ENCODE assay signal across 12 cellular contexts in the genomic region with DNA sequence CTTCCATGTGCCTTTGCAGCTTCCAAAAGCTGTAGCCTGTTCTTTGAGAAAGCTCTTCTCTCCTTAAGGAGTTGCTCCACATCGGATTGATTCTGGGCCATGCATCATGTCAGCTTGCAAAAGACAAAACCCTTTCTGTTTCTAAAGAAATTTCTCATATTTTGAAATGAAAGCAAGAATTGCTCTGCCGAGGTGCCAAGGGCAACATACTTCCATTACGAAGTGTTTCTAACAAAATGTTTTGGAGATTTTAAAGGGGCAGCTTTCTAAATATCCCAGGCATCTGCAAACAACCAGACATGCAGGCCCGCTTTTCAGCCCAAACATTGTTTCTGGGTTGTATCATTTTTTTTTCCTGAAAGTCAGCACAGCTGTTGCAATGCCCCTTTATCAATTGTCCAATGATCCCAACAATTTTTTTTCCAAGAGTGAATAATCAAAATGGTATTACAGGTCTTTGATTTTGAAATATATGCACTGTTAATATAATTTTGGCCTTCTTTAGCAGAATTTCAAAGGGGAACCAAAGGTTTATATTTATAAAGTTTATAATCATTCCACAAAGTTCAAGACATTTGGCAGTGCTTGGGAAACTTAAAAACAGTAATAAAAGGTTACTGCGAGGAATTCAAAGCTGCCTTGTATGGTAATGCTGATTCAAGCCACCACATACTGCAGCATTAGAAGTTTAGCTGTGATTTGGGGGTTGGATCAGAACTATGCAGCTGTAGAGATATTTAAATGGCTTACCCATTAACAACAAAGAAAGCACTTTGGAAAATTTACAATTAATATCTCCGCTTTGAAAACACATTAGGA.
DNase-seq lines count a peak whose midpoint lies in the region; ATAC-seq and TF ChIP-seq lines count a peak whose summit lies in the region.
"Had no signal": no experiment of that assay in that cellular context is flagged by ENCODE, and none has a peak within 500 bp of the region (broad histone marks: within the 10 kb centered on the region; RNA-seq: fewer than 3 reads in every experiment).

No MANE protein-coding gene starts in this region.

- peak overlapping the region; percentile 95 for H2BK120ac ChIP-seq in IMR-90 (ENCODE audit: low read depth, low read length)

- H3K4me1 Mint-ChIP-seq in activated CD4-positive, alpha-beta T cell treated with anti-CD3 and anti-CD28 coated beads, Interleukin-2, amount 10 ng/mL, durations not matched to agents 7 days and 5 days, result no peaks in the 10 kb centered on the region
- H3K4me1 Mint-ChIP-seq: activated naive CD8-positive, alpha-beta T cell treated with anti-CD3 and anti-CD28 coated beads, Interleukin-2, amount 50 U/mL, for 24 hours had no signal

- peak overlapping the region; percentile 93 for H3K23ac ChIP-seq in IMR-90 (ENCODE audit: low read depth, low read length)

- H2BK15ac ChIP-seq in IMR-90 (ENCODE audit: low read depth, low read length), result peak overlapping the region; percentile 93

- CTCF ChIA-PET in IMR-90 (lab: Yijun Ruan, JAX), result interaction anchor here (0.6 to 1.4 kb wide), 7 partner anchors 11 to 410 kb away, joined by 3 to 5 read pairs (median 4); no protein-coding TSS in a partner anchor
- CTCF ChIA-PET in activated CD4-positive, alpha-beta T cell treated with anti-CD3 and anti-CD28 coated beads, Interleukin-2, amount 10 ng/mL, durations not matched to agents 7 days and 5 days (lab: Charles Lee), result interaction anchor here (1.0 to 1.3 kb wide), 2 partner anchors 11 to 81 kb away, joined by 3 to 4 read pairs; no protein-coding TSS in a partner anchor

- H3K36me3 Mint-ChIP-seq in activated CD4-positive, alpha-beta T cell treated with anti-CD3 and anti-CD28 coated beads, Interleukin-2, amount 10 ng/mL, durations not matched to agents 7 days and 5 days (ENCODE audit: low read depth), result no peaks in the 10 kb centered on the region

- H2BK20ac ChIP-seq in IMR-90 (ENCODE audit: low read depth, low read length), result peak overlapping the region; percentile 95

- H4K5ac ChIP-seq in IMR-90 (ENCODE audit: low read depth, low read length), result peak overlapping the region; percentile 46; the same call in 1 of the 2 replicates

- peaks cover 31% of the 10 kb centered on the region for H3K27me3 Mint-ChIP-seq in activated CD4-positive, alpha-beta T cell treated with anti-CD3 and anti-CD28 coated beads, Interleukin-2, amount 10 ng/mL, durations not matched to agents 7 days and 5 days

- H3K79me1 ChIP-seq in IMR-90 (ENCODE audit: low read depth in 1 of 2, low read length in 2 of 2), result peaks cover 15 to 25% of the 10 kb centered on the region in 2 experiments; a peak in 3 of 4 replicates

- H3K14ac ChIP-seq in IMR-90 (replicated peaks; ENCODE audit: low read depth, low read length), result peak overlapping the region; percentile 84

- H3K27ac Mint-ChIP-seq in activated CD4-positive, alpha-beta T cell treated with anti-CD3 and anti-CD28 coated beads, Interleukin-2, amount 10 ng/mL, durations not matched to agents 7 days and 5 days, result no peak overlapping the region
- H3K27ac Mint-ChIP-seq: activated naive CD8-positive, alpha-beta T cell treated with anti-CD3 and anti-CD28 coated beads, Interleukin-2, amount 50 U/mL, for 24 hours had no signal

- no peaks in the 10 kb centered on the region for H3K36me3 ChIP-seq in IMR-90 (ENCODE audit: control insufficient read depth, insufficient read depth, low read length)
- no peaks in the 10 kb centered on the region for H3K36me3 ChIP-seq in left lung
- H3K36me3 ChIP-seq in thyroid gland, result no peaks in the 10 kb centered on the region

- peak overlapping the region; percentile 79 for H2AK5ac ChIP-seq in IMR-90 (ENCODE audit: low read depth, low read length)

- no peak overlapping the region for H3K4me3 Mint-ChIP-seq in activated CD4-positive, alpha-beta T cell treated with anti-CD3 and anti-CD28 coated beads, Interleukin-2, amount 10 ng/mL, durations not matched to agents 7 days and 5 days
- H3K4me3 Mint-ChIP-seq: activated naive CD8-positive, alpha-beta T cell treated with anti-CD3 and anti-CD28 coated beads, Interleukin-2, amount 50 U/mL, for 24 hours had no signal

- H4K8ac ChIP-seq in IMR-90 (ENCODE audit: low read depth in 2 of 2, low read length in 2 of 2), result peak overlapping the region; percentile 79 to 82

- peaks cover 18% of the 10 kb centered on the region for H3K9me1 ChIP-seq in IMR-90 (ENCODE audit: insufficient read depth, low read length)

- peak; percentile 85 for DNase-seq in IMR-90
- peak; percentile 72 to 74 for DNase-seq in cardiac fibroblast (ENCODE audit: low read depth in 2 of 2)
- no peak for DNase-seq in left lung
- no peak for DNase-seq in thyroid gland
- no peak for DNase-seq in iPS-NIHi7 (ENCODE audit: extremely low spot score)
- DNase-seq in GF-D8 (lab: John Stamatoyannopoulos, UW), result no peak
- DNase-seq in hypothalamus (lab: John Stamatoyannopoulos, UW), result no peak
- no peak for DNase-seq in activated CD4-positive, alpha-beta T cell treated with anti-CD3 and anti-CD28 coated beads, Interleukin-2, amount 10 ng/mL, durations not matched to agents 7 days and 5 days
- DNase-seq: activated naive CD8-positive, alpha-beta T cell treated with anti-CD3 and anti-CD28 coated beads, Interleukin-2, amount 50 U/mL, for 24 hours; NK-92 treated with Interleukin-12 subunit alpha and Interleukin-12 subunit beta, amount 100 ng/mL, for 24 hours had no signal

- TF ChIP-seq POLR2A in IMR-90 (IDR thresholded peaks at IDR 0.05; ENCODE audit: low read depth, low read length) (no peak), thyroid gland (IDR thresholded peaks at IDR 0.05) (no peak)

- peak overlapping the region; percentile 100 for H3K18ac ChIP-seq in IMR-90 (ENCODE audit: low read depth, low read length)

- BruUV-seq in IMR-90 (replicated peaks; lab: Mats Ljungman, UMichigan), result no TSS peak

- H3K27ac ChIP-seq in IMR-90 (ENCODE audit: insufficient read depth, low read length) (peak overlapping the region; percentile 99), left lung (peak overlapping the region; percentile 68 to 73), thyroid gland (peak overlapping the region; percentile 85 to 88 (median 86))
- H3K27ac ChIP-seq: KMS-11 had no signal

- dilution Hi-C loops in IMR-90 (cut with HindIII; ENCODE audit: low sequenced_read_pairs, unreplicated experiment), result loop anchor here (25.0 kb wide), 1 partner anchor 241 kb away; no protein-coding TSS in a partner anchor

- POLR2A ChIA-PET in IMR-90 (lab: Charles Lee; ENCODE audit: unreplicated experiment), result interaction anchor here (0.7 to 1.8 kb wide), 5 partner anchors 17 to 292 kb away, joined by 4 to 6 read pairs (median 5); a partner anchor contains a TSS
- POLR2A ChIA-PET in activated CD4-positive, alpha-beta T cell treated with anti-CD3 and anti-CD28 coated beads, Interleukin-2, amount 10 ng/mL, durations not matched to agents 7 days and 5 days (lab: Charles Lee), result no interaction called here

- peak overlapping the region; percentile 95 for H4K91ac ChIP-seq in IMR-90 (ENCODE audit: insufficient read depth, low read depth, low read length)

- no peaks in the 10 kb centered on the region for H3K9me3 Mint-ChIP-seq in activated CD4-positive, alpha-beta T cell treated with anti-CD3 and anti-CD28 coated beads, Interleukin-2, amount 10 ng/mL, durations not matched to agents 7 days and 5 days
- H3K9me3 Mint-ChIP-seq: activated naive CD8-positive, alpha-beta T cell treated with anti-CD3 and anti-CD28 coated beads, Interleukin-2, amount 50 U/mL, for 24 hours had no signal

- peak overlapping the region; percentile 100 for H2BK5ac ChIP-seq in IMR-90 (ENCODE audit: low read depth, low read length, poor library complexity, severe bottlenecking)

- no peak overlapping the region for H2AFZ ChIP-seq in IMR-90 (replicated peaks; ENCODE audit: low read length, poor library complexity)

- H3K4me1 ChIP-seq in IMR-90 (ENCODE audit: control insufficient read depth, insufficient read depth, low read length), result peaks cover 17% of the 10 kb centered on the region
- H3K4me1 ChIP-seq in left lung, result peaks cover 11 to 12% of the 10 kb centered on the region in 2 donors
- peaks cover 24 to 26% of the 10 kb centered on the region in 2 donors for H3K4me1 ChIP-seq in thyroid gland

- peaks cover 4% of the 10 kb centered on the region; the same call in 1 of the 2 replicates for H4K20me1 ChIP-seq in IMR-90 (ENCODE audit: insufficient read depth, low read length)

- in situ Hi-C loops in IMR-90 (cut with MboI; ENCODE audit: low sequenced_read_pairs), result no loop called here

- TF ChIP-seq CTCF in IMR-90 (conservative IDR thresholded peaks at IDR 0.05; ENCODE audit: low read depth, low read length) (no peak), cardiac fibroblast (IDR thresholded peaks at IDR 0.05; ENCODE audit: low read depth, low read length) (no peak), left lung (IDR thresholded peaks at IDR 0.05) (no peak), thyroid gland (IDR thresholded peaks at IDR 0.05) (no peak)

- peak overlapping the region; percentile 92 for H3K4me2 ChIP-seq in IMR-90 (ENCODE audit: low read depth, low read length)
- H3K4me2 ChIP-seq: KMS-11 had no signal

- H3K4me3 ChIP-seq in IMR-90 (ENCODE audit: insufficient read depth, low read depth, low read length) (peak overlapping the region; percentile 10; the same call in 1 of the 2 replicates), cardiac fibroblast (replicated peaks in 1 of 2; ENCODE audit: low read depth in 2 of 2, low read length in 2 of 2) (no peak overlapping the region), left lung (no peak overlapping the region), thyroid gland (replicated peaks in 1 of 3) (no peak overlapping the region)

- H3K9ac ChIP-seq in IMR-90 (ENCODE audit: low read depth, low read length), result peak overlapping the region; percentile 87
- H3K9ac ChIP-seq: KMS-11 had no signal

- H2AK9ac ChIP-seq in IMR-90 (replicated peaks; ENCODE audit: low read depth, low read length, poor library complexity), result peak overlapping the region; percentile 21

- H3K9me3 ChIP-seq in IMR-90 (ENCODE audit: control insufficient read depth, insufficient read depth, low read length) (no peaks in the 10 kb centered on the region), left lung (no peaks in the 10 kb centered on the region), thyroid gland (no peaks in the 10 kb centered on the region)

- H3K56ac ChIP-seq in IMR-90 (ENCODE audit: extremely low read depth, insufficient read depth, low read length), result peak overlapping the region; percentile 98

- no CpG with 5 or more reads among the region's 6 CpGs for WGBS in IMR-90 (ENCODE audit: extremely low coverage in 2 of 2, insufficient read length in 1 of 2), 2 experiments
- 49 to 56% methylated on average over 6 of the region's 6 CpGs for WGBS in thyroid gland, 2 donors

- intact Hi-C loops in IMR-90 (cut with micrococcal nuclease), result loop anchor here (2.0 to 5.0 kb wide), 5 partner anchors 45 to 253 kb away; a partner anchor contains a TSS
- intact Hi-C loops in left lung (cut with DNase I), result no loop called here
- intact Hi-C loops in thyroid gland (cut with DNase I), result loop anchor here (5.0 to 10.0 kb wide), 2 partner anchors 83 to 256 kb away; a partner anchor contains a TSS

- TF ChIP-seq RAD21 in IMR-90 (IDR thresholded peaks at IDR 0.05; ENCODE audit: low read length), result no peak

- ATAC-seq in IMR-90 (ENCODE audit: low read depth) (peak; percentile 76), left lung (peak; percentile 68)
- ATAC-seq: activated CD4-positive, CD25-positive, alpha-beta regulatory T cell treated with anti-CD3 and anti-CD28 coated beads, Interleukin-2, amount 50 U/mL, for 24 hours had no signal

- H3K4ac ChIP-seq in IMR-90 (ENCODE audit: low read depth, low read length), result peak overlapping the region; percentile 95

- no peaks in the 10 kb centered on the region for H3K27me3 ChIP-seq in IMR-90 (ENCODE audit: control insufficient read depth, insufficient read depth, low read length)
- no peaks in the 10 kb centered on the region for H3K27me3 ChIP-seq in left lung
- H3K27me3 ChIP-seq in thyroid gland, result no peaks in the 10 kb centered on the region

Comparison
In these comparisons a context has a peak if more than half of its experiments do, and no peak if none do; other contexts are left out.
1. DNase-seq: peak in IMR-90 (single experiment) and cardiac fibroblast (2 of 2); none in left lung (0 of 2), thyroid gland (0 of 2), iPS-NIHi7 (single experiment), GF-D8 (single experiment), hypothalamus (0 of 51) and activated CD4-positive, alpha-beta T cell treated with anti-CD3 and anti-CD28 coated beads, Interleukin-2, amount 10 ng/mL, durations not matched to agents 7 days and 5 days (single experiment).
2. intact Hi-C loops: an anchor here in IMR-90 (2.0 to 5.0 kb wide) and thyroid gland (5.0 to 10.0 kb wide); none called in left lung.
3. Peak in every context shown above with its lines, with median percentiles within 50 percentile points of each other: H3K27ac ChIP-seq.